In genomic region chr1:239467688-239468087, GRCh38 we compare ENCODE assay signal across 26 cellular contexts.
"Had no signal": no experiment of that assay in that cellular context is flagged by ENCODE, and none has a peak within 500 bp of the region (broad histone marks: within the 10 kb centered on the region; RNA-seq: fewer than 3 reads in every experiment).

No MANE protein-coding gene starts in this region.

- H3K27me3 ChIP-seq: stomach, suprapubic skin, testis, thyroid gland, tibial artery, tibial nerve, transverse colon, upper lobe of left lung, upper lobe of right lung, uterus, vagina had no signal

- H3K36me3 ChIP-seq: stomach, suprapubic skin, thoracic aorta, thyroid gland, tibial artery, tibial nerve, transverse colon, upper lobe of left lung, upper lobe of right lung, uterus, vagina had no signal

- H3K4me1 ChIP-seq: suprapubic skin, testis, thyroid gland, tibial artery, tibial nerve, transverse colon, upper lobe of left lung, upper lobe of right lung, uterus, vagina had no signal

- ATAC-seq: stimulated activated effector memory CD8-positive, alpha-beta T cell treated with anti-CD3 and anti-CD28 coated beads, Interleukin-12 subunit alpha, Interleukin-12 subunit beta, amount 100 ng/mL, for 72 hours; stimulated activated memory B cell treated with anti-CD40 and anti-IgM and Interleukin-4, amounts not matched to agents 10 μg/mL and 1 μg/mL and 100 μg/mL, for 72 hours; stimulated activated naive B cell treated with anti-CD40 and anti-IgM and Interleukin-4, amounts not matched to agents 10 μg/mL and 1 μg/mL and 100 μg/mL, for 72 hours; stimulated activated naive CD8-positive, alpha-beta T cell treated with anti-CD3 and anti-CD28 coated beads, Interleukin-15, amount 100 ng/mL, for 72 hours; stimulated activated naive CD8-positive, alpha-beta T cell treated with anti-CD3 and anti-CD28 coated beads, Interleukin-15, Interleukin-2, amounts not matched to agents 100 U/mL and 50 U/mL, for 24 hours; upper lobe of right lung had no signal

- H3K27ac ChIP-seq: stomach, suprapubic skin, testis, thoracic aorta, thyroid gland, tibial artery, tibial nerve, transverse colon, upper lobe of left lung, upper lobe of right lung, uterus, vagina had no signal

- DNase-seq: stimulated activated CD4-positive, alpha-beta T cell treated with anti-CD3 and anti-CD28 coated beads, Interleukin-2, amount 100 ng/mL, for 48 hours; stimulated activated CD4-positive, alpha-beta T cell treated with anti-CD3 and anti-CD28 coated beads, Interleukin-4, amount 100 ng/mL, for 1 hour; stimulated activated CD4-positive, alpha-beta T cell treated with anti-CD3 and anti-CD28 coated beads, Interleukin-4, amount 100 ng/mL, for 24 hours; stimulated activated CD4-positive, alpha-beta T cell treated with anti-CD3 and anti-CD28 coated beads, Interleukin-4, amount 100 ng/mL, for 4 hours; stimulated activated naive B cell treated with anti-CD40 and anti-IgM and Interleukin-4, amounts not matched to agents 10 μg/mL and 1 μg/mL and 100 μg/mL, for 72 hours; stimulated activated naive CD4-positive, alpha-beta T cell; stimulated activated naive CD4-positive, alpha-beta T cell treated with Interleukin-2 at 50 U/mL for 16 hours; stimulated activated naive CD8-positive, alpha-beta T cell treated with anti-CD3 and anti-CD28 coated beads, Interleukin-15, amount 100 ng/mL, for 72 hours; stimulated activated naive CD8-positive, alpha-beta T cell treated with anti-CD3 and anti-CD28 coated beads, Interleukin-15, Interleukin-2, amounts not matched to agents 100 U/mL and 50 U/mL, for 24 hours; stomach; substantia nigra; testis; thyroid gland; tibial artery; transverse colon; trophoblast cell; upper lobe of right lung; uterus had no signal

- H3K4me3 ChIP-seq: stomach, suprapubic skin, testis, thoracic aorta, thyroid gland, tibial artery, tibial nerve, transverse colon, upper lobe of left lung, upper lobe of right lung, uterus, vagina had no signal

- FAIRE-seq: urothelium cell line had no signal

- H3K9me3 ChIP-seq: stomach, suprapubic skin, testis, thoracic aorta, thyroid gland, tibial artery, tibial nerve, transverse colon, upper lobe of left lung, upper lobe of right lung, uterus, vagina had no signal
